ENCODE assay signal across 1 cellular context in genomic region chr9:21974542-21975409, GRCh38.
TF ChIP-seq lines count a peak whose summit lies in the region.

No MANE protein-coding gene starts in this region.

TF ChIP-seq in H1, 55 proteins besides CTCF, POLR2A, EP300 and RAD21:
- TF ChIP-seq SP4 (IDR thresholded peaks at IDR 0.05; ENCODE audit: low read length) (no peak), KDM4A (IDR thresholded peaks at IDR 0.05; ENCODE audit: low read depth, low read length, severe bottlenecking) (peak; percentile 64), SIX5 (IDR thresholded peaks at IDR 0.05; ENCODE audit: low read depth, low read length) (no peak), CEBPB (IDR thresholded peaks at IDR 0.05; ENCODE audit: low read depth, low read length) (no peak), RBBP5 (IDR thresholded peaks at IDR 0.05; ENCODE audit: borderline replicate concordance, low read depth, low read length) (no peak; the same call in 1 of the 2 replicates), GTF2F1 (IDR thresholded peaks at IDR 0.05; ENCODE audit: borderline replicate concordance, low read depth, low read length) (no peak), JUN (IDR thresholded peaks at IDR 0.05; ENCODE audit: low read depth, low read length) (no peak), SAP30 (IDR thresholded peaks at IDR 0.05; ENCODE audit: insufficient read depth, insufficient replicate concordance, low read length) (no peak), SP2 (IDR thresholded peaks at IDR 0.05; ENCODE audit: low read length) (no peak), CREB1 (IDR thresholded peaks at IDR 0.05) (peak; percentile 36; the same call in 1 of the 2 replicates), NANOG (IDR thresholded peaks at IDR 0.05; ENCODE audit: insufficient read depth, low read depth, low read length, poor library complexity, severe bottlenecking) (no peak), CHD1 (IDR thresholded peaks at IDR 0.05; ENCODE audit: low read depth, low read length) (no peak; the same call in 1 of the 2 replicates), ASH2L (IDR thresholded peaks at IDR 0.05; ENCODE audit: low read length) (peak; percentile 94), TCF12 (IDR thresholded peaks at IDR 0.05; ENCODE audit: low read depth, low read length) (no peak), YY1 (IDR thresholded peaks at IDR 0.05; ENCODE audit: low read depth, low read length) (peak; percentile 27; the same call in 1 of the 2 replicates), GABPA (IDR thresholded peaks at IDR 0.05; ENCODE audit: borderline replicate concordance, insufficient read depth, low read length) (no peak), SIRT6 (IDR thresholded peaks at IDR 0.05; ENCODE audit: low read length) (no peak), ATF3 (IDR thresholded peaks at IDR 0.05; ENCODE audit: insufficient read depth, low read depth, low read length) (no peak), TBP (IDR thresholded peaks at IDR 0.05; ENCODE audit: low read depth, low read length) (0 out of 2 replicates have a peak, but pooled peaks have one; percentile 32), CBX5 (IDR thresholded peaks at IDR 0.05; ENCODE audit: low read depth, low read length) (no peak), BRCA1 (IDR thresholded peaks at IDR 0.05; ENCODE audit: low read depth, low read length) (no peak), HDAC6 (IDR thresholded peaks at IDR 0.05; ENCODE audit: low read depth, low read length) (no peak), SUZ12 (IDR thresholded peaks at IDR 0.05; ENCODE audit: low read length) (peak; percentile 49), POLR2AphosphoS5 (IDR thresholded peaks at IDR 0.05; ENCODE audit: low read depth, low read length) (no peak), POU5F1 (IDR thresholded peaks at IDR 0.05; ENCODE audit: low read depth, low read length) (no peak), TEAD4 (IDR thresholded peaks at IDR 0.05; ENCODE audit: low read depth, low read length) (0 out of 2 replicates have a peak, but pooled peaks have one; percentile 9), CHD2 (IDR thresholded peaks at IDR 0.05; ENCODE audit: low read length) (0 out of 2 replicates have a peak, but pooled peaks have one; percentile 4), JUND (IDR thresholded peaks at IDR 0.05; ENCODE audit: low read length) (no peak), EZH2 (IDR thresholded peaks at IDR 0.05; ENCODE audit: low read depth, low read length, severe bottlenecking) (peak; percentile 18), SRF (IDR thresholded peaks at IDR 0.05; ENCODE audit: low read depth, low read length) (no peak), CTBP2 (IDR thresholded peaks at IDR 0.05; ENCODE audit: borderline replicate concordance, insufficient read depth, insufficient read length, low read length) (peak; percentile 99), MAX (IDR thresholded peaks at IDR 0.05) (peak; percentile 95), RXRA (IDR thresholded peaks at IDR 0.05; ENCODE audit: insufficient read depth, low read depth, low read length) (no peak), FOSL1 (IDR thresholded peaks at IDR 0.05; ENCODE audit: insufficient read depth, low read depth, low read length) (no peak), TAF7 (optimal IDR thresholded peaks at IDR 0.05; ENCODE audit: borderline replicate concordance, low read depth, low read length) (no peak), KDM5A (IDR thresholded peaks at IDR 0.05; ENCODE audit: low read length) (no peak), E2F6 (IDR thresholded peaks at IDR 0.05) (peak; percentile 75), HDAC2 (IDR thresholded peaks at IDR 0.05; ENCODE audit: borderline replicate concordance in 1 of 2, low read depth in 2 of 2, low read length in 2 of 2) (0 out of 4 replicates have a peak, but pooled peaks of 1 of the 2 experiments have one; percentile 46), SIN3A (conservative IDR thresholded peaks at IDR 0.05 in 1 of 2, IDR thresholded peaks at IDR 0.05 in 1 of 2; ENCODE audit: low read depth in 1 of 2, low read length in 2 of 2) (peak in 1 of 2 experiments; percentile 58; a peak in 1 of 4 replicates), CBX8 (IDR thresholded peaks at IDR 0.05; ENCODE audit: borderline replicate concordance, low read depth, low read length) (no peak), MAFK (IDR thresholded peaks at IDR 0.05; ENCODE audit: low read depth, low read length) (no peak), EGR1 (IDR thresholded peaks at IDR 0.05; ENCODE audit: borderline replicate concordance, low read depth, low read length) (peak; percentile 33), NRF1 (IDR thresholded peaks at IDR 0.05; ENCODE audit: low read depth, low read length) (no peak), PHF8 (conservative IDR thresholded peaks at IDR 0.05; ENCODE audit: low read depth, low read length) (0 out of 2 replicates have a peak, but pooled peaks have one; percentile 39), KDM1A (IDR thresholded peaks at IDR 0.05; ENCODE audit: borderline replicate concordance, low read length) (0 out of 2 replicates have a peak, but pooled peaks have one; percentile 31), RNF2 (IDR thresholded peaks at IDR 0.05; ENCODE audit: borderline replicate concordance, low read depth, low read length, missing control alignments, poor library complexity, severe bottlenecking) (peak; percentile 48), RFX5 (IDR thresholded peaks at IDR 0.05; ENCODE audit: borderline replicate concordance, low read depth, low read length) (no peak), ZNF274 (IDR thresholded peaks at IDR 0.05; ENCODE audit: borderline replicate concordance, extremely low read depth, low read length) (no peak), BCL11A (IDR thresholded peaks at IDR 0.05; ENCODE audit: low read depth in 2 of 2, low read length in 2 of 2) (no peak), BACH1 (IDR thresholded peaks at IDR 0.05; ENCODE audit: low read length) (no peak), USF2 (IDR thresholded peaks at IDR 0.05; ENCODE audit: low read length) (no peak), TAF1 (IDR thresholded peaks at IDR 0.05; ENCODE audit: low read depth, low read length) (no peak), SP1 (IDR thresholded peaks at IDR 0.05; ENCODE audit: low read depth, low read length) (peak; percentile 58; the same call in 1 of the 2 replicates)
- TF ChIP-seq, protein P1, sequence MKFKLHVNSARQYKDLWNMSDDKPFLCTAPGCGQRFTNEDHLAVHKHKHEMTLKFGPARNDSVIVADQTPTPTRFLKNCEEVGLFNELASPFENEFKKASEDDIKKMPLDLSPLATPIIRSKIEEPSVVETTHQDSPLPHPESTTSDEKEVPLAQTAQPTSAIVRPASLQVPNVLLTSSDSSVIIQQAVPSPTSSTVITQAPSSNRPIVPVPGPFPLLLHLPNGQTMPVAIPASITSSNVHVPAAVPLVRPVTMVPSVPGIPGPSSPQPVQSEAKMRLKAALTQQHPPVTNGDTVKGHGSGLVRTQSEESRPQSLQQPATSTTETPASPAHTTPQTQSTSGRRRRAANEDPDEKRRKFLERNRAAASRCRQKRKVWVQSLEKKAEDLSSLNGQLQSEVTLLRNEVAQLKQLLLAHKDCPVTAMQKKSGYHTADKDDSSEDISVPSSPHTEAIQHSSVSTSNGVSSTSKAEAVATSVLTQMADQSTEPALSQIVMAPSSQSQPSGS (IDR thresholded peaks at IDR 0.05; ENCODE audit: low read length), result no peak
- TF ChIP-seq, protein P2, sequence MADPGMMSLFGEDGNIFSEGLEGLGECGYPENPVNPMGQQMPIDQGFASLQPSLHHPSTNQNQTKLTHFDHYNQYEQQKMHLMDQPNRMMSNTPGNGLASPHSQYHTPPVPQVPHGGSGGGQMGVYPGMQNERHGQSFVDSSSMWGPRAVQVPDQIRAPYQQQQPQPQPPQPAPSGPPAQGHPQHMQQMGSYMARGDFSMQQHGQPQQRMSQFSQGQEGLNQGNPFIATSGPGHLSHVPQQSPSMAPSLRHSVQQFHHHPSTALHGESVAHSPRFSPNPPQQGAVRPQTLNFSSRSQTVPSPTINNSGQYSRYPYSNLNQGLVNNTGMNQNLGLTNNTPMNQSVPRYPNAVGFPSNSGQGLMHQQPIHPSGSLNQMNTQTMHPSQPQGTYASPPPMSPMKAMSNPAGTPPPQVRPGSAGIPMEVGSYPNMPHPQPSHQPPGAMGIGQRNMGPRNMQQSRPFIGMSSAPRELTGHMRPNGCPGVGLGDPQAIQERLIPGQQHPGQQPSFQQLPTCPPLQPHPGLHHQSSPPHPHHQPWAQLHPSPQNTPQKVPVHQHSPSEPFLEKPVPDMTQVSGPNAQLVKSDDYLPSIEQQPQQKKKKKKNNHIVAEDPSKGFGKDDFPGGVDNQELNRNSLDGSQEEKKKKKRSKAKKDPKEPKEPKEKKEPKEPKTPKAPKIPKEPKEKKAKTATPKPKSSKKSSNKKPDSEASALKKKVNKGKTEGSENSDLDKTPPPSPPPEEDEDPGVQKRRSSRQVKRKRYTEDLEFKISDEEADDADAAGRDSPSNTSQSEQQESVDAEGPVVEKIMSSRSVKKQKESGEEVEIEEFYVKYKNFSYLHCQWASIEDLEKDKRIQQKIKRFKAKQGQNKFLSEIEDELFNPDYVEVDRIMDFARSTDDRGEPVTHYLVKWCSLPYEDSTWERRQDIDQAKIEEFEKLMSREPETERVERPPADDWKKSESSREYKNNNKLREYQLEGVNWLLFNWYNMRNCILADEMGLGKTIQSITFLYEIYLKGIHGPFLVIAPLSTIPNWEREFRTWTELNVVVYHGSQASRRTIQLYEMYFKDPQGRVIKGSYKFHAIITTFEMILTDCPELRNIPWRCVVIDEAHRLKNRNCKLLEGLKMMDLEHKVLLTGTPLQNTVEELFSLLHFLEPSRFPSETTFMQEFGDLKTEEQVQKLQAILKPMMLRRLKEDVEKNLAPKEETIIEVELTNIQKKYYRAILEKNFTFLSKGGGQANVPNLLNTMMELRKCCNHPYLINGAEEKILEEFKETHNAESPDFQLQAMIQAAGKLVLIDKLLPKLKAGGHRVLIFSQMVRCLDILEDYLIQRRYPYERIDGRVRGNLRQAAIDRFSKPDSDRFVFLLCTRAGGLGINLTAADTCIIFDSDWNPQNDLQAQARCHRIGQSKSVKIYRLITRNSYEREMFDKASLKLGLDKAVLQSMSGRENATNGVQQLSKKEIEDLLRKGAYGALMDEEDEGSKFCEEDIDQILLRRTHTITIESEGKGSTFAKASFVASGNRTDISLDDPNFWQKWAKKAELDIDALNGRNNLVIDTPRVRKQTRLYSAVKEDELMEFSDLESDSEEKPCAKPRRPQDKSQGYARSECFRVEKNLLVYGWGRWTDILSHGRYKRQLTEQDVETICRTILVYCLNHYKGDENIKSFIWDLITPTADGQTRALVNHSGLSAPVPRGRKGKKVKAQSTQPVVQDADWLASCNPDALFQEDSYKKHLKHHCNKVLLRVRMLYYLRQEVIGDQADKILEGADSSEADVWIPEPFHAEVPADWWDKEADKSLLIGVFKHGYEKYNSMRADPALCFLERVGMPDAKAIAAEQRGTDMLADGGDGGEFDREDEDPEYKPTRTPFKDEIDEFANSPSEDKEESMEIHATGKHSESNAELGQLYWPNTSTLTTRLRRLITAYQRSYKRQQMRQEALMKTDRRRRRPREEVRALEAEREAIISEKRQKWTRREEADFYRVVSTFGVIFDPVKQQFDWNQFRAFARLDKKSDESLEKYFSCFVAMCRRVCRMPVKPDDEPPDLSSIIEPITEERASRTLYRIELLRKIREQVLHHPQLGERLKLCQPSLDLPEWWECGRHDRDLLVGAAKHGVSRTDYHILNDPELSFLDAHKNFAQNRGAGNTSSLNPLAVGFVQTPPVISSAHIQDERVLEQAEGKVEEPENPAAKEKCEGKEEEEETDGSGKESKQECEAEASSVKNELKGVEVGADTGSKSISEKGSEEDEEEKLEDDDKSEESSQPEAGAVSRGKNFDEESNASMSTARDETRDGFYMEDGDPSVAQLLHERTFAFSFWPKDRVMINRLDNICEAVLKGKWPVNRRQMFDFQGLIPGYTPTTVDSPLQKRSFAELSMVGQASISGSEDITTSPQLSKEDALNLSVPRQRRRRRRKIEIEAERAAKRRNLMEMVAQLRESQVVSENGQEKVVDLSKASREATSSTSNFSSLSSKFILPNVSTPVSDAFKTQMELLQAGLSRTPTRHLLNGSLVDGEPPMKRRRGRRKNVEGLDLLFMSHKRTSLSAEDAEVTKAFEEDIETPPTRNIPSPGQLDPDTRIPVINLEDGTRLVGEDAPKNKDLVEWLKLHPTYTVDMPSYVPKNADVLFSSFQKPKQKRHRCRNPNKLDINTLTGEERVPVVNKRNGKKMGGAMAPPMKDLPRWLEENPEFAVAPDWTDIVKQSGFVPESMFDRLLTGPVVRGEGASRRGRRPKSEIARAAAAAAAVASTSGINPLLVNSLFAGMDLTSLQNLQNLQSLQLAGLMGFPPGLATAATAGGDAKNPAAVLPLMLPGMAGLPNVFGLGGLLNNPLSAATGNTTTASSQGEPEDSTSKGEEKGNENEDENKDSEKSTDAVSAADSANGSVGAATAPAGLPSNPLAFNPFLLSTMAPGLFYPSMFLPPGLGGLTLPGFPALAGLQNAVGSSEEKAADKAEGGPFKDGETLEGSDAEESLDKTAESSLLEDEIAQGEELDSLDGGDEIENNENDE (IDR thresholded peaks at IDR 0.05; ENCODE audit: insufficient replicate concordance, low read length), result no peak
